ENCODE assay signal across 8 cellular contexts in genomic region chr16:12573730-12574383, GRCh38.
DNase-seq lines count a peak whose midpoint lies in the region; ATAC-seq, FAIRE-seq and TF ChIP-seq lines count a peak whose summit lies in the region.

No MANE protein-coding gene starts in this region.

- H3K4me1 Mint-ChIP-seq in Caco-2 (ENCODE audit: low read depth, unreplicated experiment) (no peaks in the 10 kb centered on the region), astrocyte (ENCODE audit: low read depth, unreplicated experiment) (no peaks in the 10 kb centered on the region)

- H3K27me3 Mint-ChIP-seq in Caco-2 (ENCODE audit: insufficient read depth, unreplicated experiment), result no peaks in the 10 kb centered on the region
- H3K27me3 Mint-ChIP-seq in astrocyte (ENCODE audit: low read depth, unreplicated experiment), result no peaks in the 10 kb centered on the region

- CTCF ChIA-PET in Caco-2 (lab: Charles Lee), result interaction anchor here (1.7 kb wide), 1 partner anchor 241 kb away, joined by 4 read pairs; no protein-coding TSS in a partner anchor

- H3K9me3 ChIP-seq in Caco-2 (no peaks in the 10 kb centered on the region; the same call in 1 of the 2 replicates), astrocyte (ENCODE audit: insufficient read depth, low read depth, low read length) (no peaks in the 10 kb centered on the region)

- POLR2A ChIA-PET in Caco-2 (lab: Charles Lee), result interaction anchor here (0.6 kb wide), 1 partner anchor 237 kb away, joined by 5 read pairs; no protein-coding TSS in a partner anchor

- no peaks in the 10 kb centered on the region for H3K36me3 ChIP-seq in Caco-2 (ENCODE audit: control insufficient read depth, insufficient read depth, low read length)
- 0 out of 2 replicates have a peak, but pooled peaks cover 4% of the 10 kb centered on the region for H3K36me3 ChIP-seq in KMS-11 (ENCODE audit: insufficient read depth)
- no peaks in the 10 kb centered on the region for H3K36me3 ChIP-seq in astrocyte (ENCODE audit: insufficient read depth, low read length)

- H4K20me1 ChIP-seq in KMS-11 (ENCODE audit: insufficient read depth) (no peaks in the 10 kb centered on the region), astrocyte (ENCODE audit: insufficient read depth, low read length) (no peaks in the 10 kb centered on the region)

- H2AFZ ChIP-seq in KMS-11 (ENCODE audit: low read depth), result no peak overlapping the region
- H2AFZ ChIP-seq in astrocyte (ENCODE audit: low read depth, low read length), result no peak overlapping the region

- FAIRE-seq in astrocyte (lab: Jason Lieb, UNC), result no peak

- no peaks in the 10 kb centered on the region for H3K27me3 ChIP-seq in Caco-2 (replicated peaks; ENCODE audit: control insufficient read depth, insufficient read depth, low read length)
- H3K27me3 ChIP-seq in KMS-11 (ENCODE audit: insufficient read depth, low read depth), result no peaks in the 10 kb centered on the region
- no peaks in the 10 kb centered on the region for H3K27me3 ChIP-seq in astrocyte (ENCODE audit: insufficient read depth, low read length)

- no peaks in the 10 kb centered on the region for H3K79me2 ChIP-seq in KMS-11 (ENCODE audit: insufficient read depth, low read depth)
- no peaks in the 10 kb centered on the region for H3K79me2 ChIP-seq in astrocyte (ENCODE audit: insufficient read depth, low read length)

- no peak overlapping the region for H3K27ac Mint-ChIP-seq in Caco-2 (ENCODE audit: unreplicated experiment)
- peak overlapping the region; percentile 34 for H3K27ac Mint-ChIP-seq in astrocyte (ENCODE audit: unreplicated experiment)

- BruUV-seq in Caco-2 (replicated peaks; lab: Mats Ljungman, UMichigan), result no TSS peak

- DNase-seq in Caco-2, result peak; percentile 67 to 75
- DNase-seq in T-helper 2 cell, result peak in 3 of 5 experiments; percentile 11 to 67 (median 51)
- DNase-seq in astrocyte (ENCODE audit: low read depth), result no peak
- peak; percentile 50 for DNase-seq in iris pigment epithelial cell (ENCODE audit: low read depth)
- peak; percentile 76 for DNase-seq in stimulated activated CD4-positive, alpha-beta T cell treated with anti-CD3 and anti-CD28 coated beads, Interleukin-4, amount 100 ng/mL, for 1 hour

- H3K4me2 ChIP-seq in KMS-11, result no peak overlapping the region
- no peak overlapping the region for H3K4me2 ChIP-seq in astrocyte (ENCODE audit: low read length)

- ATAC-seq in GM21576 (IDR thresholded peaks at IDR 0.05; ENCODE audit: unreplicated experiment), result no peak
- no peak for ATAC-seq in GM21390 (IDR thresholded peaks at IDR 0.05; ENCODE audit: unreplicated experiment)

- no peaks in the 10 kb centered on the region for H3K9me3 Mint-ChIP-seq in Caco-2 (ENCODE audit: unreplicated experiment)
- H3K9me3 Mint-ChIP-seq in astrocyte (ENCODE audit: unreplicated experiment), result no peaks in the 10 kb centered on the region

- H3K9ac ChIP-seq in KMS-11 (no peak overlapping the region), astrocyte (ENCODE audit: low read length) (no peak overlapping the region)

- H3K27ac ChIP-seq in KMS-11, result no peak overlapping the region
- H3K27ac ChIP-seq in astrocyte (ENCODE audit: low read depth, low read length), result no peak overlapping the region

- intact Hi-C loops in Caco-2 (cut with micrococcal nuclease; ENCODE audit: unreplicated experiment), result loop anchor here (1.0 to 5.0 kb wide), 3 partner anchors 39 to 243 kb away; no protein-coding TSS in a partner anchor

- H3K36me3 Mint-ChIP-seq in Caco-2 (ENCODE audit: insufficient read depth, unreplicated experiment) (no peaks in the 10 kb centered on the region), astrocyte (ENCODE audit: low read depth, unreplicated experiment) (peaks cover 15% of the 10 kb centered on the region)

- peak; percentile 77 to 79 for TF ChIP-seq CTCF in Caco-2 (IDR thresholded peaks at IDR 0.05; ENCODE audit: insufficient read depth in 1 of 2, low read depth in 1 of 2, low read length in 1 of 2, severe bottlenecking in 1 of 2, unreplicated experiment in 1 of 2)
- TF ChIP-seq CTCF in KMS-11 (conservative IDR thresholded peaks at IDR 0.05; ENCODE audit: low read depth, low read length), result peak; percentile 60
- TF ChIP-seq CTCF in astrocyte (IDR thresholded peaks at IDR 0.05; ENCODE audit: insufficient read depth, low read depth, low read length), result peak; percentile 58

- H3K4me1 ChIP-seq in Caco-2 (peaks cover 4% of the 10 kb centered on the region; the same call in 1 of the 2 replicates), KMS-11 (ENCODE audit: low read depth, poor library complexity, severe bottlenecking) (no peaks in the 10 kb centered on the region), astrocyte (ENCODE audit: insufficient read depth, low read length) (no peaks in the 10 kb centered on the region)

- H3K4me3 ChIP-seq in Caco-2 (ENCODE audit: low read depth, low read length), result no peak overlapping the region
- H3K4me3 ChIP-seq in KMS-11 (IDR thresholded peaks at IDR 0.05; ENCODE audit: insufficient read depth, low read depth, low read length), result no peak overlapping the region
- no peak overlapping the region for H3K4me3 ChIP-seq in astrocyte (ENCODE audit: insufficient read depth, low read depth, low read length)

- H3K4me3 Mint-ChIP-seq in Caco-2 (ENCODE audit: unreplicated experiment) (no peak overlapping the region), astrocyte (ENCODE audit: unreplicated experiment) (no peak overlapping the region)
